ENCODE assay signal across 8 cellular contexts in genomic region chr15:89177633-89178306, GRCh38. TPM values are rescaled to one million over a fixed set of nuclear protein-coding genes. Genes with fewer than 3 reads are reported as not detected.
DNase-seq lines count a peak whose midpoint lies in the region; ATAC-seq lines count a peak whose summit lies in the region.

No MANE protein-coding gene starts in this region.

- peaks cover 6% of the 10 kb centered on the region for H3K4me1 Mint-ChIP-seq in activated naive CD4-positive, alpha-beta T cell treated with anti-CD3 and anti-CD28 coated beads, Interleukin-2, amount 10 ng/mL, durations not matched to agents 7 days and 5 days

- peaks cover 25% of the 10 kb centered on the region for H3K36me3 Mint-ChIP-seq in activated naive CD4-positive, alpha-beta T cell treated with anti-CD3 and anti-CD28 coated beads, Interleukin-2, amount 10 ng/mL, durations not matched to agents 7 days and 5 days

- no peaks in the 10 kb centered on the region for H3K27me3 Mint-ChIP-seq in activated naive CD4-positive, alpha-beta T cell treated with anti-CD3 and anti-CD28 coated beads, Interleukin-2, amount 10 ng/mL, durations not matched to agents 7 days and 5 days

- CTCF ChIA-PET in activated naive CD4-positive, alpha-beta T cell treated with anti-CD3 and anti-CD28 coated beads, Interleukin-2, amount 10 ng/mL, durations not matched to agents 7 days and 5 days (lab: Charles Lee) = interaction anchor here (0.6 to 8.3 kb wide), 38 partner anchors 10 to 296 kb away, joined by 3 to 147 read pairs (median 4); partner anchors contain the start of genes ABHD2 and FANCI

- no peak overlapping the region for H3K4me3 Mint-ChIP-seq in activated naive CD4-positive, alpha-beta T cell treated with anti-CD3 and anti-CD28 coated beads, Interleukin-2, amount 10 ng/mL, durations not matched to agents 7 days and 5 days

- DNase-seq in D341Med (ENCODE audit: low spot score) (peak; percentile 67), HuH-7 (ENCODE audit: low spot score) (peak; percentile 57), SK-N-DZ (ENCODE audit: low spot score) (peak; percentile 67), germinal center (ENCODE audit: low spot score) (peak; percentile 52), pons (ENCODE audit: low spot score) (peak; percentile 89), ureter (ENCODE audit: low spot score) (peak; percentile 62)
- DNase-seq in activated naive CD4-positive, alpha-beta T cell treated with anti-CD3 and anti-CD28 coated beads, Interleukin-2, amount 10 ng/mL, durations not matched to agents 7 days and 5 days = peak; percentile 82

- no peaks in the 10 kb centered on the region for H3K9me3 Mint-ChIP-seq in activated naive CD4-positive, alpha-beta T cell treated with anti-CD3 and anti-CD28 coated beads, Interleukin-2, amount 10 ng/mL, durations not matched to agents 7 days and 5 days

- ATAC-seq in HG02938 (IDR thresholded peaks at IDR 0.05; ENCODE audit: unreplicated experiment) = no peak

- H3K27ac Mint-ChIP-seq in activated naive CD4-positive, alpha-beta T cell treated with anti-CD3 and anti-CD28 coated beads, Interleukin-2, amount 10 ng/mL, durations not matched to agents 7 days and 5 days = peak overlapping the region; percentile 73

RNA-seq across cellular contexts. Expression of gene RLBP1, which starts 43.6 kb away (rescaled TPM):
- not detected in 2 replicates for polyA plus RNA-seq in SK-N-DZ (2014; cell fraction: cytosol; rRNA removed)
- polyA plus RNA-seq in SK-N-DZ (2014; cell fraction: nucleus; rRNA removed) = not detected in 2 replicates
- not detected for total RNA-seq in ureter
